7 cellular contexts compared by ENCODE assay signal in genomic region chr19:13428352-13428751, GRCh38.
DNase-seq lines count a peak whose midpoint lies in the region; ATAC-seq lines count a peak whose summit lies in the region.

No MANE protein-coding gene starts in this region.

- H3K4me1 Mint-ChIP-seq in activated CD8-positive, alpha-beta T cell treated with anti-CD3 and anti-CD28 coated beads, Interleukin-2, amount 10 ng/mL, durations not matched to agents 7 days and 5 days (ENCODE audit: low read depth): no peaks in the 10 kb centered on the region

- peaks cover 4% of the 10 kb centered on the region for H3K9me3 Mint-ChIP-seq in activated CD8-positive, alpha-beta T cell treated with anti-CD3 and anti-CD28 coated beads, Interleukin-2, amount 10 ng/mL, durations not matched to agents 7 days and 5 days (ENCODE audit: insufficient read depth)

- H3K27me3 Mint-ChIP-seq in activated CD8-positive, alpha-beta T cell treated with anti-CD3 and anti-CD28 coated beads, Interleukin-2, amount 10 ng/mL, durations not matched to agents 7 days and 5 days (ENCODE audit: low read depth): peaks cover 9% of the 10 kb centered on the region

- no peak overlapping the region for H3K4me3 Mint-ChIP-seq in activated CD8-positive, alpha-beta T cell treated with anti-CD3 and anti-CD28 coated beads, Interleukin-2, amount 10 ng/mL, durations not matched to agents 7 days and 5 days

- POLR2A ChIA-PET in activated CD8-positive, alpha-beta T cell treated with anti-CD3 and anti-CD28 coated beads, Interleukin-2, amount 10 ng/mL, durations not matched to agents 7 days and 5 days (lab: Charles Lee): no interaction called here

- DNase-seq in Daoy (ENCODE audit: low read depth): peak; percentile 39
- peak; percentile 12 for DNase-seq in HT-29 (ENCODE audit: low spot score)
- DNase-seq in activated CD8-positive, alpha-beta T cell treated with anti-CD3 and anti-CD28 coated beads, Interleukin-2, amount 10 ng/mL, durations not matched to agents 7 days and 5 days: peak; percentile 23
- DNase-seq in myocyte (ENCODE audit: low read depth): peak; percentile 4
- DNase-seq in NCI-H446 (lab: John Stamatoyannopoulos, UW): no peak
- no peak for DNase-seq in NCI-H526 treated with DMSO at 0.1 percent for 48 hours (lab: John Stamatoyannopoulos, UW)

- CTCF ChIA-PET in activated CD8-positive, alpha-beta T cell treated with anti-CD3 and anti-CD28 coated beads, Interleukin-2, amount 10 ng/mL, durations not matched to agents 7 days and 5 days (lab: Charles Lee): interaction anchor here (1.2 to 1.5 kb wide), 4 partner anchors 10 to 151 kb away, joined by 3 to 4 read pairs (median 4); no protein-coding TSS in a partner anchor

- H3K36me3 Mint-ChIP-seq in activated CD8-positive, alpha-beta T cell treated with anti-CD3 and anti-CD28 coated beads, Interleukin-2, amount 10 ng/mL, durations not matched to agents 7 days and 5 days (ENCODE audit: low read depth): no peaks in the 10 kb centered on the region

- no peak for ATAC-seq in activated CD8-positive, alpha-beta T cell treated with anti-CD3 and anti-CD28 coated beads, Interleukin-2, amount 10 ng/mL, durations not matched to agents 7 days and 5 days
- no peak for ATAC-seq in HG03108 (IDR thresholded peaks at IDR 0.05; ENCODE audit: unreplicated experiment)

- no peak overlapping the region for H3K27ac Mint-ChIP-seq in activated CD8-positive, alpha-beta T cell treated with anti-CD3 and anti-CD28 coated beads, Interleukin-2, amount 10 ng/mL, durations not matched to agents 7 days and 5 days

Comparison
In these comparisons a context has a peak if more than half of its experiments do, and no peak if none do; other contexts are left out.
1. DNase-seq: peak in Daoy (single experiment), HT-29 (single experiment), activated CD8-positive, alpha-beta T cell treated with anti-CD3 and anti-CD28 coated beads, Interleukin-2, amount 10 ng/mL, durations not matched to agents 7 days and 5 days (single experiment) and myocyte (single experiment); none in NCI-H446 (0 of 2) and NCI-H526 treated with DMSO at 0.1 percent for 48 hours (single experiment).